Comparison of ENCODE assay signal across 24 cellular contexts in genomic region chr9:108182270-108182669, GRCh38.
DNase-seq lines count a peak whose midpoint lies in the region; ATAC-seq and TF ChIP-seq lines count a peak whose summit lies in the region.
"Had no signal": no experiment of that assay in that cellular context is flagged by ENCODE, and none has a peak within 500 bp of the region (broad histone marks: within the 10 kb centered on the region; RNA-seq: fewer than 3 reads in every experiment).

No MANE protein-coding gene starts in this region.

- H3K4me3 ChIP-seq in IMR-90 (ENCODE audit: insufficient read depth, low read depth, low read length) = no peak overlapping the region
- no peak overlapping the region for H3K4me3 ChIP-seq in esophagus muscularis mucosa
- H3K4me3 ChIP-seq in spleen = no peak overlapping the region
- H3K4me3 ChIP-seq: BLaER1, GM12878 had no signal

- TF ChIP-seq POLR2A in IMR-90 (IDR thresholded peaks at IDR 0.05; ENCODE audit: low read depth, low read length) = no peak
- TF ChIP-seq POLR2A in esophagus muscularis mucosa (IDR thresholded peaks at IDR 0.05; ENCODE audit: low read depth) = no peak
- TF ChIP-seq POLR2A in spleen (IDR thresholded peaks at IDR 0.05) = no peak

- H3K23ac ChIP-seq in IMR-90 (ENCODE audit: low read depth, low read length) = no peak overlapping the region

- peak overlapping the region; percentile 37 for H3K27ac Mint-ChIP-seq in dendritic cell treated with granulocyte-macrophage colony-stimulating factor and Interleukin-4, amounts not matched to agents 40 ng/mL and 50 ng/mL, for 4 days
- H3K27ac Mint-ChIP-seq in stimulated activated memory B cell treated with anti-CD40 and anti-IgM and Interleukin-4, amounts not matched to agents 10 μg/mL and 1 μg/mL and 100 μg/mL, for 72 hours = peak overlapping the region; percentile 44
- no peak overlapping the region for H3K27ac Mint-ChIP-seq in activated CD8-positive, alpha-beta T cell treated with anti-CD3 and anti-CD28 coated beads for 36 hours
- H3K27ac Mint-ChIP-seq: CD4-positive, alpha-beta memory T cell; CD4-positive, CD25-positive, alpha-beta regulatory T cell; CD8-positive, alpha-beta memory T cell had no signal

- peak overlapping the region; percentile 37; the same call in 1 of the 2 replicates for H2BK120ac ChIP-seq in IMR-90 (ENCODE audit: low read depth, low read length)

- peaks cover 2% of the 10 kb centered on the region for H3K4me1 ChIP-seq in IMR-90 (ENCODE audit: control insufficient read depth, insufficient read depth, low read length)
- H3K4me1 ChIP-seq in esophagus muscularis mucosa = peaks cover 5 to 17% (median 11%) of the 10 kb centered on the region in 4 donors
- H3K4me1 ChIP-seq in spleen = no peaks in the 10 kb centered on the region
- H3K4me1 ChIP-seq: BE2C, BLaER1 had no signal

- H3K36me3 ChIP-seq in IMR-90 (ENCODE audit: control insufficient read depth, insufficient read depth, low read length) (no peaks in the 10 kb centered on the region), esophagus muscularis mucosa (no peaks in the 10 kb centered on the region), spleen (no peaks in the 10 kb centered on the region)
- H3K36me3 ChIP-seq: BE2C, BLaER1 had no signal

- no peak overlapping the region for H3K9ac ChIP-seq in IMR-90 (ENCODE audit: low read depth, low read length)
- H3K9ac ChIP-seq: BLaER1 had no signal

- H3K4ac ChIP-seq in IMR-90 (ENCODE audit: low read depth, low read length) = peak overlapping the region; percentile 30; the same call in 1 of the 2 replicates

- H3K9me3 ChIP-seq in IMR-90 (ENCODE audit: control insufficient read depth, insufficient read depth, low read length) (no peaks in the 10 kb centered on the region), esophagus muscularis mucosa (no peaks in the 10 kb centered on the region), spleen (no peaks in the 10 kb centered on the region)
- H3K9me3 ChIP-seq: BE2C, BLaER1 had no signal

- H3K27ac ChIP-seq in IMR-90 (ENCODE audit: insufficient read depth, low read length) = no peak overlapping the region
- no peak overlapping the region for H3K27ac ChIP-seq in esophagus muscularis mucosa (replicated peaks in 1 of 4)
- no peak overlapping the region for H3K27ac ChIP-seq in spleen
- H3K27ac ChIP-seq: BLaER1 had no signal

- intact Hi-C loops in IMR-90 (cut with micrococcal nuclease) (no loop called here), esophagus muscularis mucosa (cut with DNase I) (no loop called here), spleen (cut with DNase I; ENCODE audit: low total_unique reads) (no loop called here)
- intact Hi-C loops in dendritic cell treated with granulocyte-macrophage colony-stimulating factor and Interleukin-4, amounts not matched to agents 40 ng/mL and 50 ng/mL, for 4 days (cut with micrococcal nuclease) = no loop called here
- intact Hi-C loops in activated CD8-positive, alpha-beta T cell treated with anti-CD3 and anti-CD28 coated beads for 36 hours (cut with micrococcal nuclease) = no loop called here

- H3K4me3 Mint-ChIP-seq in dendritic cell treated with granulocyte-macrophage colony-stimulating factor and Interleukin-4, amounts not matched to agents 40 ng/mL and 50 ng/mL, for 4 days = no peak overlapping the region
- no peak overlapping the region for H3K4me3 Mint-ChIP-seq in stimulated activated memory B cell treated with anti-CD40 and anti-IgM and Interleukin-4, amounts not matched to agents 10 μg/mL and 1 μg/mL and 100 μg/mL, for 72 hours
- no peak overlapping the region for H3K4me3 Mint-ChIP-seq in activated CD8-positive, alpha-beta T cell treated with anti-CD3 and anti-CD28 coated beads for 36 hours
- H3K4me3 Mint-ChIP-seq: CD4-positive, alpha-beta memory T cell; CD4-positive, CD25-positive, alpha-beta regulatory T cell; CD8-positive, alpha-beta memory T cell had no signal

- no peak overlapping the region for H3K14ac ChIP-seq in IMR-90 (replicated peaks; ENCODE audit: low read depth, low read length)

- in situ Hi-C loops in IMR-90 (cut with MboI; ENCODE audit: low sequenced_read_pairs) = no loop called here

- no peak for TF ChIP-seq CTCF in IMR-90 (conservative IDR thresholded peaks at IDR 0.05; ENCODE audit: low read depth, low read length)
- TF ChIP-seq CTCF in esophagus muscularis mucosa (IDR thresholded peaks at IDR 0.05) = no peak
- no peak for TF ChIP-seq CTCF in activated CD8-positive, alpha-beta T cell treated with anti-CD3 and anti-CD28 coated beads for 36 hours (IDR thresholded peaks at IDR 0.05)
- no peak for TF ChIP-seq CTCF in spleen (IDR thresholded peaks at IDR 0.05 in 8 of 11, conservative IDR thresholded peaks at IDR 0.05 in 3 of 11)

- no peak overlapping the region for H3K18ac ChIP-seq in IMR-90 (ENCODE audit: low read depth, low read length)

- H2BK15ac ChIP-seq in IMR-90 (ENCODE audit: low read depth, low read length) = no peak overlapping the region

- CTCF ChIA-PET in IMR-90 (lab: Yijun Ruan, JAX) = no interaction called here
- CTCF ChIA-PET in activated CD8-positive, alpha-beta T cell treated with anti-CD3 and anti-CD28 coated beads for 36 hours (lab: Charles Lee) = no interaction called here

- dilution Hi-C loops in IMR-90 (cut with HindIII; ENCODE audit: low sequenced_read_pairs, unreplicated experiment) = no loop called here

- H2AK5ac ChIP-seq in IMR-90 (ENCODE audit: low read depth, low read length) = peak overlapping the region; percentile 10; the same call in 1 of the 2 replicates

- no peak overlapping the region for H4K8ac ChIP-seq in IMR-90 (ENCODE audit: low read depth in 2 of 2, low read length in 2 of 2)

- no peaks in the 10 kb centered on the region for H4K20me1 ChIP-seq in IMR-90 (ENCODE audit: insufficient read depth, low read length)
- H4K20me1 ChIP-seq: BLaER1 had no signal

- H4K91ac ChIP-seq in IMR-90 (ENCODE audit: insufficient read depth, low read depth, low read length) = no peak overlapping the region

- peaks cover 11% of the 10 kb centered on the region for H3K9me1 ChIP-seq in IMR-90 (ENCODE audit: insufficient read depth, low read length)

- ATAC-seq in IMR-90 (ENCODE audit: low read depth) = no peak
- ATAC-seq in stimulated activated memory B cell treated with anti-CD40 and anti-IgM and Interleukin-4, amounts not matched to agents 10 μg/mL and 1 μg/mL and 100 μg/mL, for 72 hours = no peak
- no peak for ATAC-seq in activated CD8-positive, alpha-beta T cell treated with anti-CD3 and anti-CD28 coated beads for 36 hours

- no peak overlapping the region for H3K4me2 ChIP-seq in IMR-90 (ENCODE audit: low read depth, low read length)
- H3K4me2 ChIP-seq: BLaER1 had no signal

- H3K27me3 ChIP-seq in IMR-90 (ENCODE audit: control insufficient read depth, insufficient read depth, low read length) = no peaks in the 10 kb centered on the region
- no peaks in the 10 kb centered on the region for H3K27me3 ChIP-seq in esophagus muscularis mucosa
- H3K27me3 ChIP-seq in spleen (replicated peaks in 1 of 7) = no peaks in the 10 kb centered on the region
- H3K27me3 ChIP-seq: BE2C, BLaER1 had no signal

- H3K36me3 Mint-ChIP-seq in dendritic cell treated with granulocyte-macrophage colony-stimulating factor and Interleukin-4, amounts not matched to agents 40 ng/mL and 50 ng/mL, for 4 days (ENCODE audit: low read depth) = no peaks in the 10 kb centered on the region
- H3K36me3 Mint-ChIP-seq in stimulated activated memory B cell treated with anti-CD40 and anti-IgM and Interleukin-4, amounts not matched to agents 10 μg/mL and 1 μg/mL and 100 μg/mL, for 72 hours = no peaks in the 10 kb centered on the region
- no peaks in the 10 kb centered on the region for H3K36me3 Mint-ChIP-seq in activated CD8-positive, alpha-beta T cell treated with anti-CD3 and anti-CD28 coated beads for 36 hours (ENCODE audit: low read depth)
- H3K36me3 Mint-ChIP-seq: CD14-positive monocyte; CD4-positive, alpha-beta memory T cell; CD4-positive, CD25-positive, alpha-beta regulatory T cell; CD8-positive, alpha-beta memory T cell had no signal

- TF ChIP-seq RAD21 in IMR-90 (IDR thresholded peaks at IDR 0.05; ENCODE audit: low read length) = no peak

- no peak overlapping the region for H2BK5ac ChIP-seq in IMR-90 (ENCODE audit: low read depth, low read length, poor library complexity, severe bottlenecking)

- WGBS in IMR-90 (ENCODE audit: extremely low coverage in 2 of 2, insufficient read length in 1 of 2), 2 experiments = no CpG with 5 or more reads among the region's 8 CpGs
- 85% methylated on average over 8 of the region's 8 CpGs for WGBS in esophagus muscularis mucosa
- 80 to 95% (median 92%) methylated on average over 8 of the region's 8 CpGs for WGBS in spleen, 5 donors

- POLR2A ChIA-PET in IMR-90 (lab: Charles Lee; ENCODE audit: unreplicated experiment) = no interaction called here
- POLR2A ChIA-PET in activated CD8-positive, alpha-beta T cell treated with anti-CD3 and anti-CD28 coated beads for 36 hours (lab: Charles Lee) = no interaction called here

- DNase-seq in IMR-90 (no peak), esophagus muscularis mucosa (ENCODE audit: extremely low spot score) (peak; percentile 57), NCI-H82 (lab: John Stamatoyannopoulos, UW) (no peak), spleen (no peak)
- no peak for DNase-seq in stimulated activated naive CD4-positive, alpha-beta T cell treated with Interleukin-2 at 50 U/mL for 16 hours (lab: John Stamatoyannopoulos, UW)
- DNase-seq in activated CD8-positive, alpha-beta T cell treated with anti-CD3 and anti-CD28 coated beads for 36 hours = no peak
- DNase-seq: 8988T; ACHN; BE2C; C1 segment of cervical spinal cord; CD4-positive, alpha-beta memory T cell; CD4-positive, CD25-positive, alpha-beta regulatory T cell; CD8-positive, alpha-beta memory T cell; COR-L47; DMS 273 treated with DMSO at 0.1 percent for 48 hours; DMS153; DMS79; DND-41; GDM1 had no signal

- H4K5ac ChIP-seq in IMR-90 (ENCODE audit: low read depth, low read length) = no peak overlapping the region

- H2AK9ac ChIP-seq in IMR-90 (replicated peaks; ENCODE audit: low read depth, low read length, poor library complexity) = no peak overlapping the region

- H3K56ac ChIP-seq in IMR-90 (ENCODE audit: extremely low read depth, insufficient read depth, low read length) = no peak overlapping the region

- 0 out of 2 replicates have a peak overlapping the region, but pooled peaks have one; percentile 23 for H2BK20ac ChIP-seq in IMR-90 (ENCODE audit: low read depth, low read length)

- no peaks in the 10 kb centered on the region for H3K79me1 ChIP-seq in IMR-90 (ENCODE audit: low read depth in 1 of 2, low read length in 2 of 2)

- peaks cover 9% of the 10 kb centered on the region for H3K27me3 Mint-ChIP-seq in dendritic cell treated with granulocyte-macrophage colony-stimulating factor and Interleukin-4, amounts not matched to agents 40 ng/mL and 50 ng/mL, for 4 days
- no peaks in the 10 kb centered on the region for H3K27me3 Mint-ChIP-seq in stimulated activated memory B cell treated with anti-CD40 and anti-IgM and Interleukin-4, amounts not matched to agents 10 μg/mL and 1 μg/mL and 100 μg/mL, for 72 hours
- H3K27me3 Mint-ChIP-seq in activated CD8-positive, alpha-beta T cell treated with anti-CD3 and anti-CD28 coated beads for 36 hours = no peaks in the 10 kb centered on the region
- H3K27me3 Mint-ChIP-seq: CD4-positive, alpha-beta memory T cell; CD4-positive, CD25-positive, alpha-beta regulatory T cell had no signal

- BruUV-seq in IMR-90 (replicated peaks; lab: Mats Ljungman, UMichigan) = no TSS peak

- TF ChIP-seq EP300 in esophagus muscularis mucosa (IDR thresholded peaks at IDR 0.05) = no peak

- no peak overlapping the region for H2AFZ ChIP-seq in IMR-90 (replicated peaks; ENCODE audit: low read length, poor library complexity)

- no peaks in the 10 kb centered on the region for H3K9me3 Mint-ChIP-seq in dendritic cell treated with granulocyte-macrophage colony-stimulating factor and Interleukin-4, amounts not matched to agents 40 ng/mL and 50 ng/mL, for 4 days
- no peaks in the 10 kb centered on the region for H3K9me3 Mint-ChIP-seq in stimulated activated memory B cell treated with anti-CD40 and anti-IgM and Interleukin-4, amounts not matched to agents 10 μg/mL and 1 μg/mL and 100 μg/mL, for 72 hours
- H3K9me3 Mint-ChIP-seq in activated CD8-positive, alpha-beta T cell treated with anti-CD3 and anti-CD28 coated beads for 36 hours = no peaks in the 10 kb centered on the region

- peaks cover 58% of the 10 kb centered on the region for H3K4me1 Mint-ChIP-seq in dendritic cell treated with granulocyte-macrophage colony-stimulating factor and Interleukin-4, amounts not matched to agents 40 ng/mL and 50 ng/mL, for 4 days (ENCODE audit: low read depth)
- H3K4me1 Mint-ChIP-seq in stimulated activated memory B cell treated with anti-CD40 and anti-IgM and Interleukin-4, amounts not matched to agents 10 μg/mL and 1 μg/mL and 100 μg/mL, for 72 hours = peaks cover 16% of the 10 kb centered on the region
- no peaks in the 10 kb centered on the region for H3K4me1 Mint-ChIP-seq in activated CD8-positive, alpha-beta T cell treated with anti-CD3 and anti-CD28 coated beads for 36 hours (ENCODE audit: low read depth)
- H3K4me1 Mint-ChIP-seq: CD4-positive, alpha-beta memory T cell; CD4-positive, CD25-positive, alpha-beta regulatory T cell; CD8-positive, alpha-beta memory T cell had no signal
